Comparison of ENCODE assay signal across 10 cellular contexts in the genomic region with DNA sequence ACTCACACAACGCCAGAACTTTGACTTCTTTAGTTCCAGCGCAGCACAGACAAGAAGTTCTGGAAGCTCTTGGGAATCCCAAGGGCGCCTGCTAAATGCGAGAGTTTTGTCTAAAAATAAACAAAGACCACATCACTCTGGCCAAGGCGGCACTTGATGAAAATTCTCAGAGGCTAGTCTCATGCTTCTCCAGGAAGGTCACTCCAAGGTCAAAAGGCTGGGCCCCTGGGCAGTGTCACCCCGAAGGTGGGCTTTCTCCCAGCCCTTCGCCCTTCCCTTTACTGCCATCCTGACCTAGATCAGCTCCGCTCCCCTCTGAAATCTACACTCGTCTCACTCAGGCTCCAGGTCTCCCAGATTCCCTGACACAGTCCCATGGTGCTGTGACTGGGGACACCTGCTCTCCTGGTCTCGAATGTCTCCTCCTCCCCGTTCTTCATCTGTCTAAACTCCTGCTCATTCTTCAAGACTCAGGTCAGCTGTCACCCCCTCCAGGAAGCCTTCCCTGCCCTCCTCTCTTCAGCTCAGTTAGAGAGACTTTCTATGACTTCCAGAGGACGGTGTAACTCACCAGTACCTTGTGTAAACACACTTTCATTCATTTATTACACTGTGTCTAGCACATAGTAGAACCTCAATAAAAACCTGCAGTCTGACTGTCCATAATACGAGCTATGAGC. TPM values are rescaled to one million over a fixed set of nuclear protein-coding genes. Genes with fewer than 3 reads are reported as not detected.
A peak's percentile ranks its signal among the peaks of the same experiment; 100 is the strongest.
DNase-seq lines count a peak whose midpoint lies in the region; ATAC-seq, FAIRE-seq and TF ChIP-seq lines count a peak whose summit lies in the region.
"Had no signal": no experiment of that assay in that cellular context is flagged by ENCODE, and none has a peak within 500 bp of the region (broad histone marks: within the 10 kb centered on the region; RNA-seq: fewer than 3 reads in every experiment).

No MANE protein-coding gene starts in this region.

- H4K20me1 ChIP-seq in KMS-11 (ENCODE audit: insufficient read depth) = no peaks in the 10 kb centered on the region
- H4K20me1 ChIP-seq in keratinocyte (ENCODE audit: control insufficient read depth, extremely low read depth, insufficient read depth, low read length) = no peaks in the 10 kb centered on the region

- H3K4me1 ChIP-seq in KMS-11 (ENCODE audit: low read depth, poor library complexity, severe bottlenecking) (peaks cover 67% of the 10 kb centered on the region), keratinocyte (ENCODE audit: control insufficient read depth, extremely low read depth, insufficient read depth, low read length) (peaks cover 53% of the 10 kb centered on the region)

- no peaks in the 10 kb centered on the region for H3K27me3 Mint-ChIP-seq in activated naive CD8-positive, alpha-beta T cell

- peaks cover 4% of the 10 kb centered on the region for H3K9me1 ChIP-seq in keratinocyte (ENCODE audit: control insufficient read depth, extremely low read depth, insufficient read depth, low read length)

- H3K27ac ChIP-seq in KMS-11 (peak overlapping the region; percentile 41; the same call in 1 of the 2 replicates), keratinocyte (ENCODE audit: control insufficient read depth, insufficient read depth, low read length) (peak overlapping the region; percentile 53)

- TF ChIP-seq CTCF in KMS-11 (conservative IDR thresholded peaks at IDR 0.05; ENCODE audit: low read depth, low read length) (no peak), keratinocyte (optimal IDR thresholded peaks at IDR 0.05 in 1 of 3, IDR thresholded peaks at IDR 0.05 in 1 of 3, conservative IDR thresholded peaks at IDR 0.05 in 1 of 3; ENCODE audit: extremely low read depth in 1 of 3, insufficient read depth in 2 of 3, low read length in 3 of 3) (no peak)

- H3K9ac ChIP-seq in KMS-11 = no peak overlapping the region
- peak overlapping the region; percentile 55 for H3K9ac ChIP-seq in keratinocyte (ENCODE audit: control insufficient read depth, extremely low read depth, insufficient read depth, low read length)

- H3K9me3 ChIP-seq in keratinocyte (ENCODE audit: control insufficient read depth, low read depth, low read length) = no peaks in the 10 kb centered on the region

- H3K79me2 ChIP-seq in KMS-11 (ENCODE audit: insufficient read depth, low read depth) (peaks cover 58% of the 10 kb centered on the region), keratinocyte (ENCODE audit: control insufficient read depth, insufficient read depth, low read length) (peaks cover 62% of the 10 kb centered on the region)

- H3K36me3 Mint-ChIP-seq in activated naive CD8-positive, alpha-beta T cell = peaks cover 12% of the 10 kb centered on the region
- H3K36me3 Mint-ChIP-seq in stimulated activated effector memory CD8-positive, alpha-beta T cell treated with anti-CD3 and anti-CD28 coated beads, Interleukin-12 subunit alpha, Interleukin-12 subunit beta, amount 100 ng/mL, for 72 hours = peaks cover 24% of the 10 kb centered on the region

- no peaks in the 10 kb centered on the region for H3K9me3 Mint-ChIP-seq in activated naive CD8-positive, alpha-beta T cell (ENCODE audit: low read depth)
- no peaks in the 10 kb centered on the region for H3K9me3 Mint-ChIP-seq in stimulated activated effector memory CD8-positive, alpha-beta T cell treated with anti-CD3 and anti-CD28 coated beads, Interleukin-12 subunit alpha, Interleukin-12 subunit beta, amount 100 ng/mL, for 72 hours

- H3K4me2 ChIP-seq in KMS-11 = peak overlapping the region; percentile 26; the same call in 1 of the 2 replicates
- H3K4me2 ChIP-seq in keratinocyte (ENCODE audit: control insufficient read depth, extremely low read depth, insufficient read depth, low read depth, low read length) = peak overlapping the region; percentile 53

- H2AFZ ChIP-seq in KMS-11 (ENCODE audit: low read depth) = no peak overlapping the region
- H2AFZ ChIP-seq in keratinocyte (ENCODE audit: control insufficient read depth, low read length) = no peak overlapping the region

- H3K36me3 ChIP-seq in KMS-11 (ENCODE audit: insufficient read depth) = no peaks in the 10 kb centered on the region
- H3K36me3 ChIP-seq in keratinocyte (ENCODE audit: control insufficient read depth in 2 of 2, extremely low read depth in 1 of 2, insufficient read depth in 2 of 2, low read length in 2 of 2) = peaks cover 5 to 8% of the 10 kb centered on the region in 2 experiments

- H3K27me3 ChIP-seq in KMS-11 (ENCODE audit: insufficient read depth, low read depth) = no peaks in the 10 kb centered on the region
- H3K27me3 ChIP-seq in keratinocyte (ENCODE audit: control insufficient read depth, extremely low read depth, insufficient read depth, low read length) = no peaks in the 10 kb centered on the region

- dilution Hi-C loops in keratinocyte (cut with MboI; ENCODE audit: extremely low pct_ligation_motif_present, low sequenced_read_pairs) = no loop called here

- no peak for FAIRE-seq in keratinocyte (lab: Jason Lieb, UNC)

- peak overlapping the region; percentile 86 for H3K4me3 Mint-ChIP-seq in activated naive CD8-positive, alpha-beta T cell
- H3K4me3 Mint-ChIP-seq in stimulated activated effector memory CD8-positive, alpha-beta T cell treated with anti-CD3 and anti-CD28 coated beads, Interleukin-12 subunit alpha, Interleukin-12 subunit beta, amount 100 ng/mL, for 72 hours = peak overlapping the region; percentile 89

- peak overlapping the region; percentile 97 for H3K27ac Mint-ChIP-seq in activated naive CD8-positive, alpha-beta T cell
- H3K27ac Mint-ChIP-seq in stimulated activated effector memory CD8-positive, alpha-beta T cell treated with anti-CD3 and anti-CD28 coated beads, Interleukin-12 subunit alpha, Interleukin-12 subunit beta, amount 100 ng/mL, for 72 hours = peak overlapping the region; percentile 92

- no peak for DNase-seq in keratinocyte (ENCODE audit: low read depth, low spot score)
- DNase-seq in stimulated activated effector memory CD8-positive, alpha-beta T cell treated with anti-CD3 and anti-CD28 coated beads, Interleukin-12 subunit alpha, Interleukin-12 subunit beta, amount 100 ng/mL, for 72 hours (ENCODE audit: low spot score in 2 of 2) = no peak
- DNase-seq in stimulated activated CD4-positive, alpha-beta T cell treated with anti-CD3 and anti-CD28 coated beads, Interleukin-4, amount 100 ng/mL, for 4 hours = no peak
- DNase-seq in NCI-H2029 (lab: John Stamatoyannopoulos, UW) = no peak
- no peak for DNase-seq in effector CD4-positive, alpha-beta T cell
- DNase-seq: SHP77 had no signal

- H3K4me1 Mint-ChIP-seq in activated naive CD8-positive, alpha-beta T cell (ENCODE audit: low read depth) = peaks cover 86% of the 10 kb centered on the region
- peaks cover 97% of the 10 kb centered on the region for H3K4me1 Mint-ChIP-seq in stimulated activated effector memory CD8-positive, alpha-beta T cell treated with anti-CD3 and anti-CD28 coated beads, Interleukin-12 subunit alpha, Interleukin-12 subunit beta, amount 100 ng/mL, for 72 hours

- H3K4me3 ChIP-seq in KMS-11 (IDR thresholded peaks at IDR 0.05; ENCODE audit: insufficient read depth, low read depth, low read length) = no peak overlapping the region
- H3K4me3 ChIP-seq in keratinocyte (ENCODE audit: control insufficient read depth in 2 of 3, extremely low read depth in 1 of 3, insufficient read depth in 2 of 3, low read depth in 1 of 3, low read length in 3 of 3) = no peak overlapping the region

- no peak for ATAC-seq in stimulated activated effector memory CD8-positive, alpha-beta T cell treated with anti-CD3 and anti-CD28 coated beads, Interleukin-12 subunit alpha, Interleukin-12 subunit beta, amount 100 ng/mL, for 72 hours
- no peak for ATAC-seq in GM18517 (IDR thresholded peaks at IDR 0.05; ENCODE audit: unreplicated experiment)
- ATAC-seq: left lobe of liver had no signal

RNA-seq across cellular contexts. Expression of a gene that starts 10.5 kb away (rescaled TPM):
- 8.6 to 13.2 TPM (median 9.0 TPM) in 3 replicates for polyA plus RNA-seq in keratinocyte
- 4.1 TPM for polyA plus RNA-seq in keratinocyte (2011; ENCODE audit: low read depth)
- polyA plus RNA-seq in keratinocyte (2011; cell fraction: cytosol; rRNA removed) = 5.6 and 8.3 TPM in 2 replicates
- polyA plus RNA-seq in keratinocyte (2011; cell fraction: nucleus; rRNA removed) = 12.2 and 14.8 TPM in 2 replicates
- 9.6 and 13.6 TPM in 2 replicates for polyA plus RNA-seq in keratinocyte (2012; ENCODE audit: low replicate concordance)
- 24.9 to 47.9 TPM (median 32.6 TPM) in 3 replicates for polyA minus RNA-seq in keratinocyte
- polyA minus RNA-seq in keratinocyte (2011; cell fraction: cytosol; rRNA and poly(A)+ RNA removed) = 32.8 TPM
- 23.2 and 32.0 TPM in 2 replicates for polyA minus RNA-seq in keratinocyte (2011; cell fraction: nucleus; rRNA and poly(A)+ RNA removed)

RNA-seq across cellular contexts. Expression of a gene that starts 58.0 kb away (rescaled TPM):
- polyA plus RNA-seq in keratinocyte = 10.5 to 19.1 TPM (median 12.3 TPM) in 3 replicates
- polyA plus RNA-seq in keratinocyte (2011; ENCODE audit: low read depth) = 6.3 TPM
- polyA plus RNA-seq in keratinocyte (2011; cell fraction: cytosol; rRNA removed) = 9.4 and 17.5 TPM in 2 replicates
- polyA plus RNA-seq in keratinocyte (2011; cell fraction: nucleus; rRNA removed) = 10.0 and 16.0 TPM in 2 replicates
- 8.4 and 13.2 TPM in 2 replicates for polyA plus RNA-seq in keratinocyte (2012; ENCODE audit: low replicate concordance)
- 1.2 to 17.1 TPM (median 7.4 TPM) in 3 replicates for polyA minus RNA-seq in keratinocyte
- 17.6 TPM for polyA minus RNA-seq in keratinocyte (2011; cell fraction: cytosol; rRNA and poly(A)+ RNA removed)
- 8.1 and 13.6 TPM in 2 replicates for polyA minus RNA-seq in keratinocyte (2011; cell fraction: nucleus; rRNA and poly(A)+ RNA removed)
